ENCODE assay signal across 1 cellular context in the genomic region with DNA sequence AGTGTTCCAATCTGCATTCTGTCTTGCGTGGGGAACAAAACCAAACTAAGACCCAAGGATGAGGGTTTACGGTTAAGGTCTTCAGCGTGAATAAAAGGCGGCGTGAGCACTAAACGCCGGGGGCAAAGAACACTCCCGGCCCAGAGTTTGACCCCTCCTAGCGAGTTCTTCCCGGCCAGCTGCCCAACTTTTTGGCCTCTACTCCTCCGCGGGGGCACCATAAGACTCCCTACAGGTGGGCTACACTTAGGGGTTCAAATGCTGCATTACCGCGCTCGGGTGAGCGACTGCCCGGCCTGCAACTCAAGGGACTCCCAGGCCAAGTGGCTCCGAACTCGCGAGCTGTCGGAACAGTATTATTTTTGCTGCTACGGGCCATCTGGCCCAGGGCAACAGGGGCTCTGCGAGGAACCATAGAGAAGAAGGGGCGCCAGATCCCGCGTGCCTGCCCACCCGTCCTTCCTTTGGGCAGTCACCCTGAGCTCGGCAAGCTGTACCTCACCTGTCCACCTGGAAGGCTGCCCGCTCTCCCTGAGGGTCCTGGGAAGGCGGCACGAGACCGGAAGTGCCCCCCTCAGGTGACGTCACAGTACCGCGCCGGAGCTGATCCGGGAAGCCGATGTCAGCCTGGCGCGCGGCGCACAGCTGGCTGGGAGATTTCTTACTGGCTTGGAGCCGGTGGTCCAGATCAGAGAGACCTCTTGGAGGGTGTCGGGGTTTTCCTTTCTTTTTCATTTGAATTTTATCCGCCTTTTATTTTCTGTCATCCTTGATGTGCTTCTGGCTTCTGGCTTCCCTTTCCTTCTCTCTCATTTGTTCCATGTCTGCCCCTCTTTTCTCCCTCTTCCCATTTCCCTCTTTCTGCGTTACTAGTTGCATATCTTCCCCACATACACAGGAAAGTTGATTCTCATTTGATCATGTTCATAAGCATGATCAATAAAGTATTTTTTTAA.
A peak's percentile ranks its signal among the peaks of the same experiment; 100 is the strongest.
TF ChIP-seq lines count a peak whose summit lies in the region.

Gene LDAH, minus strand, starts transcription at position 567 of the 956 bp plus-strand sequence. CDS start 21,638 bp downstream, outside the sequence.

TF ChIP-seq in GM23338, 12 proteins besides CTCF, POLR2A, EP300 and RAD21 (continued from another document):
- TF ChIP-seq, protein P1, sequence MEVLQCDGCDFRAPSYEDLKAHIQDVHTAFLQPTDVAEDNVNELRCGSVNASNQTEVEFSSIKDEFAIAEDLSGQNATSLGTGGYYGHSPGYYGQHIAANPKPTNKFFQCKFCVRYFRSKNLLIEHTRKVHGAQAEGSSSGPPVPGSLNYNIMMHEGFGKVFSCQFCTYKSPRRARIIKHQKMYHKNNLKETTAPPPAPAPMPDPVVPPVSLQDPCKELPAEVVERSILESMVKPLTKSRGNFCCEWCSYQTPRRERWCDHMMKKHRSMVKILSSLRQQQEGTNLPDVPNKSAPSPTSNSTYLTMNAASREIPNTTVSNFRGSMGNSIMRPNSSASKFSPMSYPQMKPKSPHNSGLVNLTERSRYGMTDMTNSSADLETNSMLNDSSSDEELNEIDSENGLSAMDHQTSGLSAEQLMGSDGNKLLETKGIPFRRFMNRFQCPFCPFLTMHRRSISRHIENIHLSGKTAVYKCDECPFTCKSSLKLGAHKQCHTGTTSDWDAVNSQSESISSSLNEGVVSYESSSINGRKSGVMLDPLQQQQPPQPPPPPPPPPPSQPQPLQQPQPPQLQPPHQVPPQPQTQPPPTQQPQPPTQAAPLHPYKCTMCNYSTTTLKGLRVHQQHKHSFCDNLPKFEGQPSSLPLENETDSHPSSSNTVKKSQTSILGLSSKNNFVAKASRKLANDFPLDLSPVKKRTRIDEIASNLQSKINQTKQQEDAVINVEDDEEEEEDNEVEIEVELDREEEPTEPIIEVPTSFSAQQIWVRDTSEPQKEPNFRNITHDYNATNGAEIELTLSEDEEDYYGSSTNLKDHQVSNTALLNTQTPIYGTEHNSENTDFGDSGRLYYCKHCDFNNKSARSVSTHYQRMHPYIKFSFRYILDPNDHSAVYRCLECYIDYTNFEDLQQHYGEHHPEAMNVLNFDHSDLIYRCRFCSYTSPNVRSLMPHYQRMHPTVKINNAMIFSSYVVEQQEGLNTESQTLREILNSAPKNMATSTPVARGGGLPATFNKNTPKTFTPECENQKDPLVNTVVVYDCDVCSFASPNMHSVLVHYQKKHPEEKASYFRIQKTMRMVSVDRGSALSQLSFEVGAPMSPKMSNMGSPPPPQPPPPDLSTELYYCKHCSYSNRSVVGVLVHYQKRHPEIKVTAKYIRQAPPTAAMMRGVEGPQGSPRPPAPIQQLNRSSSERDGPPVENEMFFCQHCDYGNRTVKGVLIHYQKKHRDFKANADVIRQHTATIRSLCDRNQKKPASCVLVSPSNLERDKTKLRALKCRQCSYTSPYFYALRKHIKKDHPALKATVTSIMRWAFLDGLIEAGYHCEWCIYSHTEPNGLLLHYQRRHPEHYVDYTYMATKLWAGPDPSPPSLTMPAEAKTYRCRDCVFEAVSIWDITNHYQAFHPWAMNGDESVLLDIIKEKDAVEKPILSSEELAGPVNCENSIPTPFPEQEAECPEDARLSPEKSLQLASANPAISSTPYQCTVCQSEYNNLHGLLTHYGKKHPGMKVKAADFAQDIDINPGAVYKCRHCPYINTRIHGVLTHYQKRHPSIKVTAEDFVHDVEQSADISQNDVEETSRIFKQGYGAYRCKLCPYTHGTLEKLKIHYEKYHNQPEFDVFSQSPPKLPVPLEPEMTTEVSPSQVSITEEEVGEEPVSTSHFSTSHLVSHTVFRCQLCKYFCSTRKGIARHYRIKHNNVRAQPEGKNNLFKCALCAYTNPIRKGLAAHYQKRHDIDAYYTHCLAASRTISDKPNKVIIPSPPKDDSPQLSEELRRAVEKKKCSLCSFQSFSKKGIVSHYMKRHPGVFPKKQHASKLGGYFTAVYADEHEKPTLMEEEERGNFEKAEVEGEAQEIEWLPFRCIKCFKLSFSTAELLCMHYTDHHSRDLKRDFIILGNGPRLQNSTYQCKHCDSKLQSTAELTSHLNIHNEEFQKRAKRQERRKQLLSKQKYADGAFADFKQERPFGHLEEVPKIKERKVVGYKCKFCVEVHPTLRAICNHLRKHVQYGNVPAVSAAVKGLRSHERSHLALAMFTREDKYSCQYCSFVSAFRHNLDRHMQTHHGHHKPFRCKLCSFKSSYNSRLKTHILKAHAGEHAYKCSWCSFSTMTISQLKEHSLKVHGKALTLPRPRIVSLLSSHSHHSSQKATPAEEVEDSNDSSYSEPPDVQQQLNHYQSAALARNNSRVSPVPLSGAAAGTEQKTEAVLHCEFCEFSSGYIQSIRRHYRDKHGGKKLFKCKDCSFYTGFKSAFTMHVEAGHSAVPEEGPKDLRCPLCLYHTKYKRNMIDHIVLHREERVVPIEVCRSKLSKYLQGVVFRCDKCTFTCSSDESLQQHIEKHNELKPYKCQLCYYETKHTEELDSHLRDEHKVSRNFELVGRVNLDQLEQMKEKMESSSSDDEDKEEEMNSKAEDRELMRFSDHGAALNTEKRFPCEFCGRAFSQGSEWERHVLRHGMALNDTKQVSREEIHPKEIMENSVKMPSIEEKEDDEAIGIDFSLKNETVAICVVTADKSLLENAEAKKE (CRISPR knock-in tag; IDR thresholded peaks at IDR 0.05) = no peak
- no peak for TF ChIP-seq STAT1 (IDR thresholded peaks at IDR 0.05; ENCODE audit: unreplicated experiment)
- TF ChIP-seq EZH2 (IDR thresholded peaks at IDR 0.05; ENCODE audit: low read depth, unreplicated experiment) = no peak
- no peak for TF ChIP-seq ZNF114 (CRISPR knock-in tag; IDR thresholded peaks at IDR 0.05)
- peak; percentile 94 for TF ChIP-seq ETS1 (IDR thresholded peaks at IDR 0.05)
- no peak for TF ChIP-seq ZNF331 (CRISPR knock-in tag; IDR thresholded peaks at IDR 0.05; ENCODE audit: low read depth)
- TF ChIP-seq NANOG (IDR thresholded peaks at IDR 0.05; ENCODE audit: borderline replicate concordance) = no peak
- no peak for TF ChIP-seq REST (IDR thresholded peaks at IDR 0.05; ENCODE audit: unreplicated experiment)
- peak; percentile 99 for TF ChIP-seq CREB1 (CRISPR knock-in tag; IDR thresholded peaks at IDR 0.05; ENCODE audit: low read depth)
- TF ChIP-seq POLR2AphosphoS5 (IDR thresholded peaks at IDR 0.05; ENCODE audit: low read depth) = peak; percentile 98
